ENCODE assay signal across 8 cellular contexts in genomic region chr2:202378661-202379338, GRCh38. TPM values are rescaled to one million over a fixed set of nuclear protein-coding genes. Genes with fewer than 3 reads are reported as not detected.
A peak's percentile ranks its signal among the peaks of the same experiment; 100 is the strongest.
DNase-seq lines count a peak whose midpoint lies in the region; TF ChIP-seq lines count a peak whose summit lies in the region.

No MANE protein-coding gene starts in this region.

- no peak for TF ChIP-seq EP300 in sigmoid colon (IDR thresholded peaks at IDR 0.05)

- H3K27me3 ChIP-seq in SJCRH30 = no peaks in the 10 kb centered on the region
- H3K27me3 ChIP-seq in sigmoid colon = no peaks in the 10 kb centered on the region

- TF ChIP-seq CTCF in fibroblast of villous mesenchyme (IDR thresholded peaks at IDR 0.05; ENCODE audit: insufficient read depth, low read depth, low read length) (no peak), sigmoid colon (IDR thresholded peaks at IDR 0.05) (no peak)

- TF ChIP-seq POLR2A in sigmoid colon (IDR thresholded peaks at IDR 0.05) = no peak

- intact Hi-C loops in sigmoid colon (cut with DNase I) = loop anchor here (5.0 to 10.0 kb wide), 3 partner anchors 114 to 636 kb away; partner anchors contain the start of genes FAM117B and NBEAL1

- no peaks in the 10 kb centered on the region for H3K36me3 ChIP-seq in SJCRH30
- H3K36me3 ChIP-seq in sigmoid colon = no peaks in the 10 kb centered on the region

- H3K27ac ChIP-seq in SJCRH30 = no peak overlapping the region; the same call in 1 of the 2 replicates
- peak overlapping the region; percentile 97 to 99 (median 98) for H3K27ac ChIP-seq in sigmoid colon

- no peaks in the 10 kb centered on the region for H3K9me3 ChIP-seq in SJCRH30 (replicated peaks)
- H3K9me3 ChIP-seq in sigmoid colon = no peaks in the 10 kb centered on the region

- H3K4me3 ChIP-seq in GM08714 (ENCODE audit: low read length) (peak overlapping the region; percentile 95; the same call in 1 of the 2 replicates), SJCRH30 (peak overlapping the region; percentile 76), fibroblast of villous mesenchyme (ENCODE audit: low read depth, low read length) (peak overlapping the region; percentile 90), sigmoid colon (peak overlapping the region; percentile 84 to 98 (median 92))

- no peak for DNase-seq in SJCRH30
- peak; percentile 41 for DNase-seq in fibroblast of villous mesenchyme (ENCODE audit: low read depth)
- DNase-seq in sigmoid colon = no peak
- no peak for DNase-seq in SIG-M5 (lab: John Stamatoyannopoulos, UW)
- DNase-seq in GM03348 (ENCODE audit: low spot score) = no peak
- DNase-seq in NCI-H2196 (lab: John Stamatoyannopoulos, UW; ENCODE audit: unreplicated experiment) = no peak
- DNase-seq in ecto neural progenitor cell (ENCODE audit: low spot score) = no peak

- H3K4me1 ChIP-seq in SJCRH30 (no peaks in the 10 kb centered on the region), sigmoid colon (peaks cover 0 to 59% (median 38%) of the 10 kb centered on the region in 4 donors)

- 33 to 53% methylated on average over 3 of the region's 3 CpGs for WGBS in sigmoid colon, 2 donors

RNA-seq across cellular contexts. Expression of gene BMPR2, which starts 2.7 kb away (rescaled TPM):
- total RNA-seq in SJCRH30 (2014; rRNA removed; shearing (Covaris generic)) = 17.8 and 23.7 TPM in 2 replicates
- total RNA-seq in fibroblast of villous mesenchyme (38.7 and 47.9 TPM in 2 replicates), sigmoid colon (10 to 100 TPM; 49.9 to 74.9 (median 63.3) TPM)
- polyA plus RNA-seq in sigmoid colon = 1 to 10 TPM; 2.5 to 9.1 (median 4.2) TPM
